In the genomic region with DNA sequence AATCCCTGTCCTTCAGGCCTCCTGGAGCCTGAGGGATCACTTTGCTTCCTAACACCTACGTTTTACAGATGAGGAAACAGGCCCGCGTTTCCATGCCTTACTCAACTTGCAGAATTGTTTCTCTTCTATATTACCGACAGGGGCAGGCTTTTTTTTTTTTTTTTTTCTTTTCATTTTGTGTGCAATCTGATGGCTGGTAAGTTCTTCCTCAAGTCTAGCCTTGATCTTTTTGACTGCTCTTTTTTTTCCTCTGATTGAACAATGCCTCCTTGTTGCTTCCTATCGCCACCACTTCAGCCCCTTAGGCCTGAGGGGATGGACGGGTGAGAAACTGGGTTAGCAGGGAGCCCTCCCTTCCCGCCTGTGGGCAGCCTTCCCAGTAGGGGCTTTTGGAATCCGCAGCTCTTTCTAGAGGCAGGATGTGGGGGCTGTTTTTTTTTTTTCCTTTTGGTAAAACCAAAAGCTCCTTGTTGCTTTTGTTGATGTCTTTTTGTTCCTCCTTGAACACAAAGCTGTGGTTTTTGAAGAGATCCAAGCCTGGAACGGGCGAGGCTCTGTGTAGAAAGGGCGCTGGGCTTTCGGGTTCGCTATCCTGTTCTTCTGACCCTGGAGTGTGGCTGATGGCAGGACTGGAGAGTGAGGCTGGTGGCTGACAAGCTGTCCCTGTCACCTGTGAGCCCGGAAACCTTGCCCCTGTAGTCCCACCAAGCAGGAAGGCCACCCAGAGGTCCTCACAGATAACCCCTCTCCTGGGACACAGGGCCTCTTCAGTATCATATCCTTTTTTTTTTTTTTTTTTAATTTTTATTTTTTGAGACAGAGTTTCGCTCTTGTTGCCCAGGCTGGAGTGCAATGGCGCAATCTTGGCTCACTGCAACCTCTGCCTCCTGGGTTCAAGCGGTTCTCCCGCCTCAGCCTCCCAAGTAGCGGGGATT, we compare ENCODE assay signal across 9 cellular contexts.
DNase-seq lines count a peak whose midpoint lies in the region; ATAC-seq and TF ChIP-seq lines count a peak whose summit lies in the region.
"Had no signal": no experiment of that assay in that cellular context is flagged by ENCODE, and none has a peak within 500 bp of the region (broad histone marks: within the 10 kb centered on the region; RNA-seq: fewer than 3 reads in every experiment).

No MANE protein-coding gene starts in this region.

- H3K4me1 Mint-ChIP-seq in dendritic cell treated with granulocyte-macrophage colony-stimulating factor and Interleukin-4, amounts not matched to agents 40 ng/mL and 50 ng/mL, for 4 days (ENCODE audit: low read depth): peaks cover 87% of the 10 kb centered on the region

- TF ChIP-seq CTCF in OCI-LY1 (IDR thresholded peaks at IDR 0.05; ENCODE audit: low read length): no peak; the same call in 1 of the 2 replicates

- peak overlapping the region; percentile 51 to 91 (median 80); a peak in 21 of 22 replicates for H3K27ac ChIP-seq in BLaER1 treated with 17β-estradiol and CSF1 and Interleukin-3, amounts not matched to agents 10 nM and 100 nM
- H3K27ac ChIP-seq in OCI-LY1 (ENCODE audit: low read depth, low read length, poor library complexity, severe bottlenecking) (peak overlapping the region; percentile 44), mucosa of rectum (ENCODE audit: low read depth in 2 of 2, low read length in 2 of 2) (peak overlapping the region; percentile 43 to 48)

- intact Hi-C loops in dendritic cell treated with granulocyte-macrophage colony-stimulating factor and Interleukin-4, amounts not matched to agents 40 ng/mL and 50 ng/mL, for 4 days (cut with micrococcal nuclease): no loop called here

- H3K9me2 ChIP-seq in OCI-LY1 (ENCODE audit: low read depth, low read length): no peaks in the 10 kb centered on the region

- no peaks in the 10 kb centered on the region for H3K9me3 ChIP-seq in BLaER1 treated with 17β-estradiol and CSF1 and Interleukin-3, amounts not matched to agents 10 nM and 100 nM (replicated peaks in 1 of 11)
- H3K9me3 ChIP-seq in OCI-LY1 (ENCODE audit: low read length): no peaks in the 10 kb centered on the region
- no peaks in the 10 kb centered on the region for H3K9me3 ChIP-seq in mucosa of rectum (ENCODE audit: control insufficient read depth in 2 of 2, low read length in 2 of 2)

- ATAC-seq in GM19035 (IDR thresholded peaks at IDR 0.05; ENCODE audit: unreplicated experiment) (no peak), HG02970 (IDR thresholded peaks at IDR 0.05; ENCODE audit: low FRiP score, unreplicated experiment) (no peak)

- H3K4me3 Mint-ChIP-seq in dendritic cell treated with granulocyte-macrophage colony-stimulating factor and Interleukin-4, amounts not matched to agents 40 ng/mL and 50 ng/mL, for 4 days: peak overlapping the region; percentile 63

- H4K20me1 ChIP-seq in BLaER1 treated with 17β-estradiol and CSF1 and Interleukin-3, amounts not matched to agents 10 nM and 100 nM: peaks cover 27 to 100% (median 84%) of the 10 kb centered on the region in 11 experiments; a peak in 20 of 22 replicates
- H4K20me1 ChIP-seq in OCI-LY1 (ENCODE audit: insufficient read depth, low read length): no peaks in the 10 kb centered on the region

- H2AFZ ChIP-seq in OCI-LY1 (ENCODE audit: low read length): no peak overlapping the region

- peak overlapping the region; percentile 9 to 59 (median 35); a peak in 18 of 20 replicates for H3K4me3 ChIP-seq in BLaER1 treated with 17β-estradiol and CSF1 and Interleukin-3, amounts not matched to agents 10 nM and 100 nM
- no peak overlapping the region for H3K4me3 ChIP-seq in OCI-LY1 (ENCODE audit: low read depth, low read length, poor library complexity, severe bottlenecking)
- peak overlapping the region in 1 of 2 donors; percentile 13 for H3K4me3 ChIP-seq in mucosa of rectum (ENCODE audit: low read length in 2 of 2)

- H3K27me3 ChIP-seq in BLaER1 treated with 17β-estradiol and CSF1 and Interleukin-3, amounts not matched to agents 10 nM and 100 nM: no peaks in the 10 kb centered on the region
- H3K27me3 ChIP-seq in OCI-LY1 (ENCODE audit: insufficient read depth, low read length) (no peaks in the 10 kb centered on the region), mucosa of rectum (ENCODE audit: control insufficient read depth in 2 of 2, insufficient read depth in 2 of 2, low read length in 2 of 2) (no peaks in the 10 kb centered on the region)

- peak overlapping the region; percentile 79 to 98 (median 96) for H3K4me2 ChIP-seq in BLaER1 treated with 17β-estradiol and CSF1 and Interleukin-3, amounts not matched to agents 10 nM and 100 nM
- no peak overlapping the region for H3K4me2 ChIP-seq in OCI-LY1 (ENCODE audit: low read length)

- no peaks in the 10 kb centered on the region; the same call in 1 of the 2 replicates for H3F3A ChIP-seq in OCI-LY1 (ENCODE audit: insufficient read depth, low read length)

- no peaks in the 10 kb centered on the region for H3K27me3 Mint-ChIP-seq in dendritic cell treated with granulocyte-macrophage colony-stimulating factor and Interleukin-4, amounts not matched to agents 40 ng/mL and 50 ng/mL, for 4 days

- DNase-seq in DMS153 treated with DMSO at 0.1 percent for 48 hours (lab: John Stamatoyannopoulos, UW; ENCODE audit: unreplicated experiment): no peak
- DNase-seq in NK-92 treated with Interleukin-12 subunit alpha and Interleukin-12 subunit beta, amount 100 ng/mL, for 24 hours (lab: John Stamatoyannopoulos, UW): no peak
- DNase-seq: GF-D8 had no signal

- H3K9ac ChIP-seq in BLaER1 treated with 17β-estradiol and CSF1 and Interleukin-3, amounts not matched to agents 10 nM and 100 nM: peak overlapping the region; percentile 59 to 80 (median 72)
- H3K9ac ChIP-seq in OCI-LY1 (ENCODE audit: low read length) (no peak overlapping the region), mucosa of rectum (ENCODE audit: low read depth in 1 of 2, low read length in 2 of 2) (no peak overlapping the region)

- 0 out of 2 replicates have a peak, but pooled peaks cover 5% of the 10 kb centered on the region for H3K79me2 ChIP-seq in OCI-LY1 (ENCODE audit: insufficient read depth, low read length)

- peaks cover 43 to 90% (median 80%) of the 10 kb centered on the region in 11 experiments for H3K36me3 ChIP-seq in BLaER1 treated with 17β-estradiol and CSF1 and Interleukin-3, amounts not matched to agents 10 nM and 100 nM
- H3K36me3 ChIP-seq in OCI-LY1 (ENCODE audit: insufficient read depth, low read length) (peaks cover 38% of the 10 kb centered on the region), mucosa of rectum (ENCODE audit: control insufficient read depth in 2 of 2, insufficient read depth in 2 of 2, low read length in 2 of 2) (peaks cover 29 to 61% of the 10 kb centered on the region in 2 donors)

- H3K9me3 Mint-ChIP-seq in dendritic cell treated with granulocyte-macrophage colony-stimulating factor and Interleukin-4, amounts not matched to agents 40 ng/mL and 50 ng/mL, for 4 days: no peaks in the 10 kb centered on the region

- H3K36me3 Mint-ChIP-seq in dendritic cell treated with granulocyte-macrophage colony-stimulating factor and Interleukin-4, amounts not matched to agents 40 ng/mL and 50 ng/mL, for 4 days (ENCODE audit: low read depth): peaks cover 100% of the 10 kb centered on the region

- peak overlapping the region; percentile 87 for H3K27ac Mint-ChIP-seq in dendritic cell treated with granulocyte-macrophage colony-stimulating factor and Interleukin-4, amounts not matched to agents 40 ng/mL and 50 ng/mL, for 4 days

- peaks cover 81 to 100% (median 91%) of the 10 kb centered on the region in 10 experiments for H3K4me1 ChIP-seq in BLaER1 treated with 17β-estradiol and CSF1 and Interleukin-3, amounts not matched to agents 10 nM and 100 nM
- peaks cover 62% of the 10 kb centered on the region for H3K4me1 ChIP-seq in OCI-LY1 (ENCODE audit: insufficient read depth, low read length, severe bottlenecking)
- H3K4me1 ChIP-seq in mucosa of rectum (ENCODE audit: control insufficient read depth in 2 of 2, insufficient read depth in 2 of 2, low read length in 2 of 2): peaks cover 67 to 68% of the 10 kb centered on the region in 2 donors

Comparison
In these comparisons a context has a peak if more than half of its experiments do, and no peak if none do; other contexts are left out.
1. H3K9ac ChIP-seq: peak in BLaER1 treated with 17β-estradiol and CSF1 and Interleukin-3, amounts not matched to agents 10 nM and 100 nM (11 of 11); none in OCI-LY1 (single experiment) and mucosa of rectum (0 of 2).
2. Peak in every context shown above with its lines, with median percentiles within 50 percentile points of each other: H3K27ac ChIP-seq.